9 cellular contexts compared by ENCODE assay signal in the genomic region with DNA sequence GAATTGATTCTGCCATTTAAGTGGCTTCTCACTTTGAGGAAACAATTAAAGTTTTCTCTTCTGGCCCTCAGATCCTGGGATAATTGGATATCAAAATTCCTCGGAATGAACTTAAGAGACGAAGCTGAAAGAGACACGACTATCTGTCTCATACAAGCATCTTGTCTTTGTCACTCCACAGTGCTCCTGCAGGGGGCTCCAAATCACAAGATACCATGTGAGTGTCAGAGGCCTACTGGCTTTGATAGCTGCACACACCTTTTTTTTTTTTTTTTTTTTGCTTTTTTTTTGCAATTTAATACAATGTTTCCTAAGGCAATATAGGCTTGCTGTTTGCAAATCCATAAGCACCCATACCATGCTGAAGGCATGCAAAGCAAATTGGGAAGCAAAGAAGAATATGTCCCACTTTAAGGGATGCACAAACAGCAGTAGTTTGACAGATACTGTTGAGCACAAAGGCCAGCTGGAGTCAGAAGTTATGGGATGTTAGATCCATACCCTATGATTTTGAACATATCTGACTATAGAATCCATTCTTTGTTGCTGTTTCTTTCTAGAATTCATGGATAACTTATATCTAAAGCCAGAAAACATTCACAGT.
DNase-seq lines count a peak whose midpoint lies in the region; ATAC-seq and TF ChIP-seq lines count a peak whose summit lies in the region.
"Had no signal": no experiment of that assay in that cellular context is flagged by ENCODE, and none has a peak within 500 bp of the region (broad histone marks: within the 10 kb centered on the region; RNA-seq: fewer than 3 reads in every experiment).

No MANE protein-coding gene starts in this region.

- H3K27ac ChIP-seq in upper lobe of right lung, result no peak overlapping the region

- no peaks in the 10 kb centered on the region for H3K4me1 Mint-ChIP-seq in HFFc6 (ENCODE audit: low read depth)

- DNase-seq in A172 (ENCODE audit: low spot score) (peak; percentile 5), HFFc6 (no peak), MG63 (peak; percentile 43), kidney epithelial cell (ENCODE audit: low read depth) (peak; percentile 16), upper lobe of right lung (no peak), NOMO-1 treated with dmso at 0.1 percent for 144 hours (lab: John Stamatoyannopoulos, UW; ENCODE audit: unreplicated experiment) (no peak)
- DNase-seq in activated CD4-positive, alpha-beta T cell treated with anti-CD3 and anti-CD28 coated beads, Interleukin-2, amount 50 U/mL, for 48 hours, result peak; percentile 42 to 55

- peak; percentile 69 for ATAC-seq in upper lobe of right lung

- peaks cover 8% of the 10 kb centered on the region for H3K9me3 Mint-ChIP-seq in HFFc6

- intact Hi-C loops in upper lobe of right lung (cut with DNase I), result no loop called here

- TF ChIP-seq CTCF in GM12873 (IDR thresholded peaks at IDR 0.05; ENCODE audit: insufficient read depth, low read depth, low read length, missing control alignments) (peak; percentile 74), HFFc6 (IDR thresholded peaks at IDR 0.05) (peak; percentile 43), kidney epithelial cell (IDR thresholded peaks at IDR 0.05; ENCODE audit: insufficient read depth, low read length, poor library complexity, severe bottlenecking) (peak; percentile 84), upper lobe of right lung (IDR thresholded peaks at IDR 0.05) (peak; percentile 46)

- H3K27me3 ChIP-seq in MG63 (no peaks in the 10 kb centered on the region), kidney epithelial cell (ENCODE audit: control insufficient read depth, insufficient read depth, low read length) (no peaks in the 10 kb centered on the region), upper lobe of right lung (no peaks in the 10 kb centered on the region)

- H3K27ac Mint-ChIP-seq in HFFc6, result no peak overlapping the region
- H3K27ac Mint-ChIP-seq: stimulated activated naive CD8-positive, alpha-beta T cell treated with anti-CD3 and anti-CD28 coated beads, Interleukin-15, Interleukin-2, amounts not matched to agents 100 ng/mL and 50 ng/mL, for 24 hours had no signal

- H3K4me3 ChIP-seq in MG63, result no peak overlapping the region
- no peak overlapping the region for H3K4me3 ChIP-seq in kidney epithelial cell (ENCODE audit: low read depth, low read length)
- H3K4me3 ChIP-seq in upper lobe of right lung, result no peak overlapping the region

- H3K4me1 ChIP-seq in upper lobe of right lung, result no peaks in the 10 kb centered on the region

- H3K9me3 ChIP-seq in MG63 (no peaks in the 10 kb centered on the region), upper lobe of right lung (no peaks in the 10 kb centered on the region)

- peaks cover 3% of the 10 kb centered on the region; the same call in 1 of the 2 replicates for H3K27me3 Mint-ChIP-seq in HFFc6 (ENCODE audit: insufficient read depth)
- H3K27me3 Mint-ChIP-seq: stimulated activated naive CD8-positive, alpha-beta T cell treated with anti-CD3 and anti-CD28 coated beads, Interleukin-15, Interleukin-2, amounts not matched to agents 100 ng/mL and 50 ng/mL, for 24 hours had no signal

- H3K36me3 Mint-ChIP-seq in HFFc6 (ENCODE audit: low read depth), result no peaks in the 10 kb centered on the region

- no peaks in the 10 kb centered on the region for H3K36me3 ChIP-seq in MG63
- H3K36me3 ChIP-seq in kidney epithelial cell (ENCODE audit: control insufficient read depth, insufficient read depth, low read length), result no peaks in the 10 kb centered on the region
- no peaks in the 10 kb centered on the region for H3K36me3 ChIP-seq in upper lobe of right lung

- H3K4me3 Mint-ChIP-seq in HFFc6, result no peak overlapping the region
- H3K4me3 Mint-ChIP-seq: stimulated activated naive CD8-positive, alpha-beta T cell treated with anti-CD3 and anti-CD28 coated beads, Interleukin-15, Interleukin-2, amounts not matched to agents 100 ng/mL and 50 ng/mL, for 24 hours had no signal

Comparison
In these comparisons a context has a peak if more than half of its experiments do, and no peak if none do; other contexts are left out.
1. DNase-seq: peak in A172 (single experiment), MG63 (single experiment), activated CD4-positive, alpha-beta T cell treated with anti-CD3 and anti-CD28 coated beads, Interleukin-2, amount 50 U/mL, for 48 hours (2 of 2) and kidney epithelial cell (single experiment); none in HFFc6 (single experiment), upper lobe of right lung (single experiment) and NOMO-1 treated with dmso at 0.1 percent for 144 hours (single experiment).
2. Peak in every context shown above with its lines, with median percentiles within 50 percentile points of each other: CTCF ChIP-seq.